Comparison of ENCODE assay signal across 8 cellular contexts in genomic region chr9:21559402-21560280, GRCh38.
DNase-seq lines count a peak whose midpoint lies in the region; ATAC-seq and TF ChIP-seq lines count a peak whose summit lies in the region.

No MANE protein-coding gene starts in this region.

- H3K27me3 Mint-ChIP-seq in CD8-positive, alpha-beta memory T cell, result peaks cover 36 to 55% of the 10 kb centered on the region in 2 donors
- peaks cover 67% of the 10 kb centered on the region for H3K27me3 Mint-ChIP-seq in neural crest cell (ENCODE audit: low read depth)

- in situ Hi-C loops in transverse colon (cut with MboI; ENCODE audit: low pct_ligation_motif_present in 1 of 4, low pct_unique_long_range_greater_than_20kb in 1 of 4, low sequenced_read_pairs in 3 of 4), result no loop called here

- peaks cover 34% of the 10 kb centered on the region for H3K27me3 ChIP-seq in CD8-positive, alpha-beta memory T cell (ENCODE audit: insufficient read depth, low read length, poor library complexity, severe bottlenecking)
- H3K27me3 ChIP-seq in transverse colon, result peaks cover 96% of the 10 kb centered on the region

- peaks cover 0 to 5% (median 0%) of the 10 kb centered on the region in 3 donors for H3K36me3 Mint-ChIP-seq in CD8-positive, alpha-beta memory T cell
- no peaks in the 10 kb centered on the region for H3K36me3 Mint-ChIP-seq in neural crest cell (ENCODE audit: low read depth)

- TF ChIP-seq POLR2A in transverse colon (IDR thresholded peaks at IDR 0.05), result no peak

- CTCF ChIA-PET in CD8-positive, alpha-beta memory T cell (lab: Charles Lee), result interaction anchor here (0.9 to 2.3 kb wide), 17 partner anchors 9 to 228 kb away, joined by 3 to 18 read pairs (median 4); no protein-coding TSS in a partner anchor

- no peak for TF ChIP-seq EP300 in transverse colon (IDR thresholded peaks at IDR 0.05; ENCODE audit: low read depth)

- peak overlapping the region; percentile 52 for H3K4me3 ChIP-seq in CD8-positive, alpha-beta memory T cell (ENCODE audit: low read length)
- H3K4me3 ChIP-seq in fibroblast of pulmonary artery (replicated peaks; ENCODE audit: low read depth, low read length) (peak overlapping the region; percentile 62), transverse colon (peak overlapping the region; percentile 29 to 52 (median 48))

- no peak for TF ChIP-seq CTCF in fibroblast of pulmonary artery (IDR thresholded peaks at IDR 0.05; ENCODE audit: low read length, missing control alignments)
- peak; percentile 41 for TF ChIP-seq CTCF in neural crest cell (conservative IDR thresholded peaks at IDR 0.05)
- no peak for TF ChIP-seq CTCF in transverse colon (IDR thresholded peaks at IDR 0.05)

- peak overlapping the region in 1 of 8 donors; percentile 61 for H3K27ac Mint-ChIP-seq in CD8-positive, alpha-beta memory T cell
- H3K27ac Mint-ChIP-seq in neural crest cell (ENCODE audit: unreplicated experiment), result no peak overlapping the region

- intact Hi-C loops in transverse colon (cut with DNase I; ENCODE audit: low total_unique reads), result no loop called here

- peak overlapping the region; percentile 51 to 96 (median 92) for H3K4me3 Mint-ChIP-seq in CD8-positive, alpha-beta memory T cell
- H3K4me3 Mint-ChIP-seq in neural crest cell, result peak overlapping the region; percentile 88

- H3K27ac ChIP-seq in CD8-positive, alpha-beta memory T cell (ENCODE audit: low read depth, low read length), result no peak overlapping the region
- H3K27ac ChIP-seq in transverse colon, result no peak overlapping the region

- POLR2A ChIA-PET in CD8-positive, alpha-beta memory T cell (lab: Charles Lee), result interaction anchor here (0.5 to 1.6 kb wide), 5 partner anchors 17 to 375 kb away, joined by 3 to 9 read pairs (median 3); partner anchors contain the start of gene MTAP

- peaks cover 23 to 50% (median 24%) of the 10 kb centered on the region in 3 donors for H3K4me1 Mint-ChIP-seq in CD8-positive, alpha-beta memory T cell
- H3K4me1 Mint-ChIP-seq in neural crest cell, result peaks cover 6% of the 10 kb centered on the region

- 6 to 33% methylated on average over 1 to 27 of the region's 88 CpGs for WGBS in transverse colon (ENCODE audit: low coverage in 1 of 2), 2 donors

- DNase-seq in CD8-positive, alpha-beta memory T cell, result peak; percentile 24 to 73 (median 54)
- DNase-seq in NCI-H1105 treated with DMSO at 0.1 percent for 48 hours (lab: John Stamatoyannopoulos, UW), result peak; percentile 46
- DNase-seq in activated T-helper 1 cell treated with Interleukin-2 at 50 U/mL for 16 hours (ENCODE audit: low read depth), result peak; percentile 38
- DNase-seq in fibroblast of pulmonary artery (ENCODE audit: low read depth), result peak; percentile 74
- peak; percentile 32 for DNase-seq in neural crest cell (ENCODE audit: low read depth, low spot score)
- peak; percentile 23 for DNase-seq in transverse colon
- DNase-seq in NCI-H1694 treated with DMSO at 0.1 percent for 48 hours (lab: John Stamatoyannopoulos, UW), result no peak

- peaks cover 22% of the 10 kb centered on the region for H3K4me1 ChIP-seq in CD8-positive, alpha-beta memory T cell (ENCODE audit: insufficient read depth, low read length)
- H3K4me1 ChIP-seq in transverse colon, result peaks cover 3 to 13% (median 12%) of the 10 kb centered on the region in 4 donors

- ATAC-seq in GM21723 (IDR thresholded peaks at IDR 0.05; ENCODE audit: unreplicated experiment), result peak; percentile 72

- no peaks in the 10 kb centered on the region for H3K36me3 ChIP-seq in CD8-positive, alpha-beta memory T cell (ENCODE audit: insufficient read depth, low read length)
- no peaks in the 10 kb centered on the region for H3K36me3 ChIP-seq in transverse colon

- H3K9me3 ChIP-seq in CD8-positive, alpha-beta memory T cell (ENCODE audit: low read length), result no peaks in the 10 kb centered on the region
- H3K9me3 ChIP-seq in transverse colon, result no peaks in the 10 kb centered on the region

- H3K9me3 Mint-ChIP-seq in CD8-positive, alpha-beta memory T cell, result no peaks in the 10 kb centered on the region
- H3K9me3 Mint-ChIP-seq in neural crest cell, result no peaks in the 10 kb centered on the region
